ENCODE assay signal across 8 cellular contexts in genomic region chr17:2724783-2725164, GRCh38. TPM values are rescaled to one million over a fixed set of nuclear protein-coding genes. Genes with fewer than 3 reads are reported as not detected.
DNase-seq lines count a peak whose midpoint lies in the region; FAIRE-seq and TF ChIP-seq lines count a peak whose summit lies in the region.

No MANE protein-coding gene starts in this region.

- CTCF ChIA-PET in endothelial cell of umbilical vein (lab: Charles Lee) = interaction anchor here (1.1 to 1.5 kb wide), 3 partner anchors 12 to 288 kb away, joined by 3 read pairs; no protein-coding TSS in a partner anchor

- dilution Hi-C loops in endothelial cell of umbilical vein (cut with MboI; ENCODE audit: extremely low pct_ligation_motif_present, low sequenced_read_pairs) = no loop called here

- peaks cover 6% of the 10 kb centered on the region for H3K4me1 Mint-ChIP-seq in nephron progenitor cell

- H3K4me1 ChIP-seq in ES-I3 (ENCODE audit: insufficient read depth, low read length) = peaks cover 8% of the 10 kb centered on the region; the same call in 1 of the 2 replicates
- H3K4me1 ChIP-seq in endothelial cell of umbilical vein (ENCODE audit: control insufficient read depth, extremely low read depth, insufficient read depth, low read length) = no peaks in the 10 kb centered on the region

- no peaks in the 10 kb centered on the region for H4K20me1 ChIP-seq in endothelial cell of umbilical vein (replicated peaks; ENCODE audit: control insufficient read depth, extremely low read depth, insufficient read depth, low read length)

- H3K27ac Mint-ChIP-seq in nephron progenitor cell = no peak overlapping the region

- POLR2A ChIA-PET in endothelial cell of umbilical vein (lab: Charles Lee) = interaction anchor here (0.6 kb wide), 1 partner anchor 9 kb away, joined by 6 read pairs; no protein-coding TSS in a partner anchor

- TF ChIP-seq CTCF in endothelial cell of umbilical vein (IDR thresholded peaks at IDR 0.05; ENCODE audit: extremely low read depth in 1 of 2, insufficient read depth in 1 of 2, low read depth in 1 of 2, low read length in 2 of 2) = peak in 1 of 2 donors; percentile 13
- no peak for TF ChIP-seq CTCF in nephron progenitor cell (IDR thresholded peaks at IDR 0.05)

- no peak for FAIRE-seq in endothelial cell of umbilical vein (lab: Jason Lieb, UNC)

- DNase-seq in activated CD4-positive, alpha-beta T cell treated with anti-CD3 and anti-CD28 coated beads for 1 hour = peak; percentile 21
- DNase-seq in endothelial cell of umbilical vein (ENCODE audit: low read depth, low spot score) = peak; percentile 19
- peak; percentile 67 for DNase-seq in nephron progenitor cell
- no peak for DNase-seq in NCI-H2171 (lab: John Stamatoyannopoulos, UW)
- no peak for DNase-seq in NCI-H187 (lab: John Stamatoyannopoulos, UW)
- DNase-seq in NCI-H446 treated with DMSO at 0.1 percent for 48 hours (lab: John Stamatoyannopoulos, UW) = no peak
- no peak for DNase-seq in foreskin melanocyte

- TF ChIP-seq POLR2A in endothelial cell of umbilical vein (IDR thresholded peaks at IDR 0.05; ENCODE audit: low read depth, low read length) = no peak

- H3K79me2 ChIP-seq in endothelial cell of umbilical vein (ENCODE audit: control insufficient read depth, insufficient read depth, low read length) = no peaks in the 10 kb centered on the region

- no peaks in the 10 kb centered on the region for H3K36me3 Mint-ChIP-seq in nephron progenitor cell (ENCODE audit: low read depth)

- no peak overlapping the region for H3K4me2 ChIP-seq in endothelial cell of umbilical vein (ENCODE audit: insufficient read depth, low read length)

- H3K9ac ChIP-seq in ES-I3 (ENCODE audit: low read depth, low read length) (peak overlapping the region; percentile 69), endothelial cell of umbilical vein (replicated peaks; ENCODE audit: extremely low read depth, insufficient read depth, low read length) (no peak overlapping the region)

- H3K4me3 ChIP-seq in endothelial cell of umbilical vein (replicated peaks in 1 of 3; ENCODE audit: insufficient read depth in 1 of 3, low read depth in 1 of 3, low read length in 3 of 3) = no peak overlapping the region

- H3K9me3 ChIP-seq in ES-I3 (ENCODE audit: control insufficient read depth, insufficient read depth, low read length) = no peaks in the 10 kb centered on the region
- H3K9me3 ChIP-seq in endothelial cell of umbilical vein (replicated peaks; ENCODE audit: control insufficient read depth, insufficient read depth, low read length) = no peaks in the 10 kb centered on the region

- peak overlapping the region; percentile 38 for H3K4me3 Mint-ChIP-seq in nephron progenitor cell

- intact Hi-C loops in endothelial cell of umbilical vein (cut with micrococcal nuclease) = no loop called here

- H3K36me3 ChIP-seq in ES-I3 (ENCODE audit: insufficient read depth, low read length) (no peaks in the 10 kb centered on the region), endothelial cell of umbilical vein (ENCODE audit: control insufficient read depth in 2 of 2, extremely low read depth in 1 of 2, insufficient read depth in 2 of 2, low read length in 2 of 2) (no peaks in the 10 kb centered on the region)

- no peak overlapping the region for H3K27ac ChIP-seq in endothelial cell of umbilical vein (ENCODE audit: insufficient read depth, low read depth, low read length)

- peaks cover 74% of the 10 kb centered on the region for H3K27me3 Mint-ChIP-seq in nephron progenitor cell (ENCODE audit: low read depth, poor library complexity)

- BruUV-seq in endothelial cell of umbilical vein (replicated peaks; lab: Mats Ljungman, UMichigan) = no TSS peak

- H3K9me3 Mint-ChIP-seq in nephron progenitor cell = peaks cover 6% of the 10 kb centered on the region

- peaks cover 12 to 17% of the 10 kb centered on the region in 2 experiments for H3K27me3 ChIP-seq in endothelial cell of umbilical vein (ENCODE audit: control insufficient read depth in 2 of 2, insufficient read depth in 2 of 2, low read length in 2 of 2)

- H2AFZ ChIP-seq in endothelial cell of umbilical vein (ENCODE audit: low read depth, low read length) = peak overlapping the region; percentile 59

- H3K9me1 ChIP-seq in endothelial cell of umbilical vein (replicated peaks; ENCODE audit: control insufficient read depth, extremely low read depth, insufficient read depth, low read length) = no peaks in the 10 kb centered on the region

TF ChIP-seq in endothelial cell of umbilical vein, 7 proteins besides CTCF, POLR2A, EP300 and RAD21:
- TF ChIP-seq EZH2 (IDR thresholded peaks at IDR 0.05; ENCODE audit: borderline replicate concordance, low read depth, low read length, severe bottlenecking) (no peak), POLR2AphosphoS5 (IDR thresholded peaks at IDR 0.05; ENCODE audit: insufficient read depth, low read depth, low read length) (no peak), MAX (IDR thresholded peaks at IDR 0.05; ENCODE audit: insufficient read depth, insufficient read length) (no peak), GATA2 (IDR thresholded peaks at IDR 0.05; ENCODE audit: insufficient read depth, insufficient read length, low read depth, low read length) (no peak), MYC (IDR thresholded peaks at IDR 0.05; ENCODE audit: low read depth, low read length) (no peak), FOS (IDR thresholded peaks at IDR 0.05; ENCODE audit: borderline replicate concordance, insufficient read depth, low read length) (no peak), JUN (IDR thresholded peaks at IDR 0.05; ENCODE audit: borderline replicate concordance, insufficient read depth, insufficient read length, low read depth) (no peak)

RNA-seq across cellular contexts. Expression of gene CLUH, which starts 13.2 kb away (rescaled TPM):
- total RNA-seq in endothelial cell of umbilical vein = 66.2 and 80.7 TPM in 2 replicates
- 33.8 and 49.8 TPM in 2 replicates for polyA plus RNA-seq in endothelial cell of umbilical vein
- 22.6 and 29.9 TPM in 2 replicates for polyA plus RNA-seq in endothelial cell of umbilical vein (2011; cell fraction: cytosol; rRNA removed)
- 168 and 174 TPM in 2 replicates for polyA plus RNA-seq in endothelial cell of umbilical vein (2011; cell fraction: nucleus; rRNA removed)
- polyA plus RNA-seq in endothelial cell of umbilical vein (2012) = 65.8 and 67.4 TPM in 2 replicates
- 29.4 and 30.1 TPM in 2 replicates for polyA minus RNA-seq in endothelial cell of umbilical vein
- 36.4 TPM for polyA minus RNA-seq in endothelial cell of umbilical vein (2011; cell fraction: cytosol; rRNA and poly(A)+ RNA removed)
- polyA minus RNA-seq in endothelial cell of umbilical vein (2011; cell fraction: nucleus; rRNA and poly(A)+ RNA removed) = 26.1 and 50.0 TPM in 2 replicates

RNA-seq across cellular contexts. Expression of gene CCDC92B, which starts 24.7 kb away (rescaled TPM):
- not detected in 2 replicates for total RNA-seq in endothelial cell of umbilical vein
- not detected in 2 replicates for polyA plus RNA-seq in endothelial cell of umbilical vein
- polyA plus RNA-seq in endothelial cell of umbilical vein (2011; cell fraction: cytosol; rRNA removed) = not detected in 2 replicates
- not detected in 2 replicates for polyA plus RNA-seq in endothelial cell of umbilical vein (2011; cell fraction: nucleus; rRNA removed)
- not detected in 2 replicates for polyA plus RNA-seq in endothelial cell of umbilical vein (2012)
- not detected in 2 replicates for polyA minus RNA-seq in endothelial cell of umbilical vein
- polyA minus RNA-seq in endothelial cell of umbilical vein (2011; cell fraction: cytosol; rRNA and poly(A)+ RNA removed) = 0.41 TPM
- polyA minus RNA-seq in endothelial cell of umbilical vein (2011; cell fraction: nucleus; rRNA and poly(A)+ RNA removed) = not detected in 2 replicates

Comparison
In these comparisons a context has a peak if more than half of its experiments do, and no peak if none do; other contexts are left out.
1. DNase-seq: peak in activated CD4-positive, alpha-beta T cell treated with anti-CD3 and anti-CD28 coated beads for 1 hour (single experiment), endothelial cell of umbilical vein (single experiment) and nephron progenitor cell (single experiment); none in NCI-H2171 (single experiment), NCI-H187 (0 of 2), NCI-H446 treated with DMSO at 0.1 percent for 48 hours (single experiment) and foreskin melanocyte (single experiment).